Comparison of ENCODE assay signal across 17 cellular contexts in genomic region chr1:194705123-194705522, GRCh38.
A peak's percentile ranks its signal among the peaks of the same experiment; 100 is the strongest.
DNase-seq lines count a peak whose midpoint lies in the region; ATAC-seq and TF ChIP-seq lines count a peak whose summit lies in the region.
"Had no signal": no experiment of that assay in that cellular context is flagged by ENCODE, and none has a peak within 500 bp of the region (broad histone marks: within the 10 kb centered on the region; RNA-seq: fewer than 3 reads in every experiment).

No MANE protein-coding gene starts in this region.

- H4K20me1 ChIP-seq in KMS-11 (ENCODE audit: insufficient read depth) (no peaks in the 10 kb centered on the region), osteoblast (ENCODE audit: insufficient read depth, low read length) (no peaks in the 10 kb centered on the region)
- H4K20me1 ChIP-seq: BLaER1 treated with 17β-estradiol and CSF1 and Interleukin-3, amounts not matched to agents 10 nM and 100 nM had no signal

- peak; percentile 86 for ATAC-seq in GM18867 (IDR thresholded peaks at IDR 0.05; ENCODE audit: unreplicated experiment)
- peak; percentile 76 for ATAC-seq in HG02571 (IDR thresholded peaks at IDR 0.05; ENCODE audit: unreplicated experiment)
- ATAC-seq: heart left ventricle, natural killer cell had no signal

- 46% methylated on average over 2 of the region's 2 CpGs for WGBS in prostate gland
- 43 to 65% (median 54%) methylated on average over 2 of the region's 2 CpGs for WGBS in stomach, 5 donors

- H3K27me3 ChIP-seq in KMS-11 (ENCODE audit: insufficient read depth, low read depth) (no peaks in the 10 kb centered on the region), prostate gland (replicated peaks; ENCODE audit: insufficient read depth) (no peaks in the 10 kb centered on the region), osteoblast (ENCODE audit: insufficient read depth, low read length) (no peaks in the 10 kb centered on the region), stomach (no peaks in the 10 kb centered on the region)
- H3K27me3 ChIP-seq: BLaER1 treated with 17β-estradiol and CSF1 and Interleukin-3, amounts not matched to agents 10 nM and 100 nM; heart left ventricle; SJCRH30; testis had no signal

- peak overlapping the region; percentile 31; the same call in 1 of the 2 replicates for H3K9ac ChIP-seq in KMS-11
- H3K9ac ChIP-seq: BLaER1 treated with 17β-estradiol and CSF1 and Interleukin-3, amounts not matched to agents 10 nM and 100 nM had no signal

- DNase-seq in choroid plexus epithelial cell (ENCODE audit: low read depth) (peak; percentile 50), activated gamma-delta T cell treated with Interleukin-2 at 50 U/mL for 16 hours (no peak), prostate gland (ENCODE audit: low spot score) (no peak), osteoblast (ENCODE audit: insufficient read length, low spot score, missing footprints) (no peak), stomach (no peak)
- DNase-seq: activated CD4-positive, CD25-positive, alpha-beta regulatory T cell; heart left ventricle; HFFc6; natural killer cell; NCI-H1417 treated with DMSO at 0.1 percent for 48 hours; NCI-H82; SJCRH30; testis had no signal

- peaks cover 25% of the 10 kb centered on the region for H3K4me1 ChIP-seq in KMS-11 (ENCODE audit: low read depth, poor library complexity, severe bottlenecking)
- H3K4me1 ChIP-seq in prostate gland (replicated peaks), result no peaks in the 10 kb centered on the region
- H3K4me1 ChIP-seq in osteoblast (ENCODE audit: insufficient read depth, low read length), result no peaks in the 10 kb centered on the region
- no peaks in the 10 kb centered on the region for H3K4me1 ChIP-seq in stomach
- H3K4me1 ChIP-seq: BLaER1 treated with 17β-estradiol and CSF1 and Interleukin-3, amounts not matched to agents 10 nM and 100 nM; heart left ventricle; SJCRH30; testis had no signal

- H2AFZ ChIP-seq in KMS-11 (ENCODE audit: low read depth) (peak overlapping the region; percentile 62), osteoblast (ENCODE audit: low read length) (no peak overlapping the region)

- TF ChIP-seq POLR2A in prostate gland (IDR thresholded peaks at IDR 0.05) (no peak), stomach (IDR thresholded peaks at IDR 0.05) (no peak)

- no peak for TF ChIP-seq EP300 in stomach (IDR thresholded peaks at IDR 0.05)

- no peaks in the 10 kb centered on the region for H3K36me3 ChIP-seq in KMS-11 (ENCODE audit: insufficient read depth)
- H3K36me3 ChIP-seq in prostate gland, result no peaks in the 10 kb centered on the region
- no peaks in the 10 kb centered on the region for H3K36me3 ChIP-seq in osteoblast (ENCODE audit: insufficient read depth, low read length)
- H3K36me3 ChIP-seq in stomach, result no peaks in the 10 kb centered on the region
- H3K36me3 ChIP-seq: BLaER1 treated with 17β-estradiol and CSF1 and Interleukin-3, amounts not matched to agents 10 nM and 100 nM; heart left ventricle; SJCRH30 had no signal

- H3K79me2 ChIP-seq in KMS-11 (ENCODE audit: insufficient read depth, low read depth) (no peaks in the 10 kb centered on the region), osteoblast (ENCODE audit: insufficient read depth, low read length) (no peaks in the 10 kb centered on the region)

- H3K4me3 ChIP-seq in KMS-11 (IDR thresholded peaks at IDR 0.05; ENCODE audit: insufficient read depth, low read depth, low read length), result no peak overlapping the region
- no peak overlapping the region for H3K4me3 ChIP-seq in choroid plexus epithelial cell (ENCODE audit: low read depth, low read length)
- no peak overlapping the region for H3K4me3 ChIP-seq in prostate gland
- H3K4me3 ChIP-seq in osteoblast (ENCODE audit: insufficient read depth, low read length), result no peak overlapping the region
- H3K4me3 ChIP-seq in stomach, result no peak overlapping the region
- H3K4me3 ChIP-seq: BLaER1 treated with 17β-estradiol and CSF1 and Interleukin-3, amounts not matched to agents 10 nM and 100 nM; heart left ventricle; SJCRH30; testis had no signal

- TF ChIP-seq CTCF in KMS-11 (conservative IDR thresholded peaks at IDR 0.05; ENCODE audit: low read depth, low read length) (no peak), choroid plexus epithelial cell (conservative IDR thresholded peaks at IDR 0.05; ENCODE audit: low read depth, low read length) (no peak), prostate gland (IDR thresholded peaks at IDR 0.05) (no peak), osteoblast (IDR thresholded peaks at IDR 0.05; ENCODE audit: extremely low read depth, low read depth, low read length) (no peak), stomach (IDR thresholded peaks at IDR 0.05) (no peak)

- H3K4me2 ChIP-seq in KMS-11, result peak overlapping the region; percentile 92
- no peak overlapping the region for H3K4me2 ChIP-seq in osteoblast (ENCODE audit: insufficient read depth, low read length)
- H3K4me2 ChIP-seq: BLaER1 treated with 17β-estradiol and CSF1 and Interleukin-3, amounts not matched to agents 10 nM and 100 nM had no signal

- intact Hi-C loops in prostate gland (cut with DNase I), result no loop called here
- intact Hi-C loops in stomach (cut with DNase I; ENCODE audit: low total_unique reads), result no loop called here

- H3K27ac ChIP-seq in KMS-11 (peak overlapping the region; percentile 48), prostate gland (no peak overlapping the region), osteoblast (ENCODE audit: low read depth, low read length) (no peak overlapping the region), stomach (no peak overlapping the region)
- H3K27ac ChIP-seq: BLaER1 treated with 17β-estradiol and CSF1 and Interleukin-3, amounts not matched to agents 10 nM and 100 nM; heart left ventricle; SJCRH30; testis had no signal

- no peaks in the 10 kb centered on the region for H3K9me3 ChIP-seq in prostate gland
- H3K9me3 ChIP-seq in osteoblast (ENCODE audit: low read depth, low read length), result no peaks in the 10 kb centered on the region
- H3K9me3 ChIP-seq in stomach, result no peaks in the 10 kb centered on the region
- H3K9me3 ChIP-seq: BLaER1 treated with 17β-estradiol and CSF1 and Interleukin-3, amounts not matched to agents 10 nM and 100 nM; heart left ventricle; SJCRH30; testis had no signal
